ENCODE assay signal across 1 cellular context in genomic region chr17:10135539-10136257, GRCh38.
TF ChIP-seq lines count a peak whose summit lies in the region.

No MANE protein-coding gene starts in this region.

TF ChIP-seq in SK-N-SH treated with all-trans-retinoic acid at 6 μM for 48 hours, 23 proteins besides CTCF, POLR2A, EP300 and RAD21 (continued from another document):
- TF ChIP-seq CSRNP3 (CRISPR knock-in tag; IDR thresholded peaks at IDR 0.05) (no peak), ESRRG (CRISPR knock-in tag; IDR thresholded peaks at IDR 0.05) (no peak), ZFP3 (CRISPR knock-in tag; IDR thresholded peaks at IDR 0.05) (no peak), ZC3H10 (CRISPR knock-in tag; IDR thresholded peaks at IDR 0.05) (no peak), RARB (CRISPR knock-in tag; IDR thresholded peaks at IDR 0.05) (no peak), ZNF8 (CRISPR knock-in tag; IDR thresholded peaks at IDR 0.05) (no peak), ARNTL (CRISPR knock-in tag; IDR thresholded peaks at IDR 0.05; ENCODE audit: borderline replicate concordance, low read depth) (no peak), OSR1 (CRISPR knock-in tag; IDR thresholded peaks at IDR 0.05) (no peak), TOX (CRISPR knock-in tag; IDR thresholded peaks at IDR 0.05; ENCODE audit: borderline replicate concordance) (no peak), ZNF565 (CRISPR knock-in tag; conservative IDR thresholded peaks at IDR 0.05; ENCODE audit: low read depth) (no peak), GLIS3 (CRISPR knock-in tag; IDR thresholded peaks at IDR 0.05) (no peak)
